8 cellular contexts compared by ENCODE assay signal in the genomic region with DNA sequence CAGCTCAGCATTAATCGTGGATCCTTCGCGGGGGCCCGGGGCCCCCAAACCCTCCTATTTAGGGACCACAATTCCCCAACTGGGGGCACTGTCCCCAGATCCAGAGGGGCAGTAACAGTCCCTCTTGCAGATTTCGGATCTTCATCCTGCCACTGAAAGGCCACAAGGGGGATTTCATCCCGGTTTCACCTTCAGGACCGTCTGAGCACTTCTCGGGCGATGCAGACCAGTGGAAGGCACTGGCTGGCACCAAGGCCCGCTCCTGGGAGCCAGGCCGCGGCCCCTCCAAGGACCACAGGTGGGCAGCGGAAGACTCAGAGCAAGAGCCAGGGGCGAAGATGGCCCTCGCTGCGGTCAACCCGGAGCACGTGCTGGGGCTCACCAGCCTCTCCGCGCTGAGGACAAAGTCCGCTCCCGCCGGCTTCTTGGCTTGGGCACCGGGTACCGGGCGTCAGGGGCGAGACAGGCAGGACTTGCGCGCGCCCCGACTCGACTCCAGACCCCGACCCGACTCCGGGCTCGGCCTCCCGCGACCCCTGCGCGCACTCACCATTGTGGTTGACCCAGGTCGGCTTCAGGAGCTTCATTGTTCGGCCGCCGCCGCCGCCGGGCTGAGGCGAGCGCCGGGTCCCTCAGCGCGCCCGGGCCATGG.
A peak's percentile ranks its signal among the peaks of the same experiment; 100 is the strongest.
DNase-seq lines count a peak whose midpoint lies in the region; ATAC-seq and TF ChIP-seq lines count a peak whose summit lies in the region.

No MANE protein-coding gene starts in this region.

- peaks cover 15 to 20% of the 10 kb centered on the region in 2 donors for H3K36me3 ChIP-seq in muscle layer of duodenum (ENCODE audit: control insufficient read depth in 1 of 2, insufficient read depth in 2 of 2, low read length in 2 of 2)

- H3K9me3 ChIP-seq in muscle layer of duodenum (ENCODE audit: control insufficient read depth in 1 of 2, low read length in 2 of 2): no peaks in the 10 kb centered on the region

- ATAC-seq in HG03064 (IDR thresholded peaks at IDR 0.05; ENCODE audit: low read depth, unreplicated experiment): peak; percentile 3
- no peak for ATAC-seq in GM18861 (IDR thresholded peaks at IDR 0.05; ENCODE audit: unreplicated experiment)

- DNase-seq in DMS 273 (lab: John Stamatoyannopoulos, UW; ENCODE audit: unreplicated experiment): peak; percentile 72
- no peak for DNase-seq in DMS 273 treated with DMSO at 0.1 percent for 48 hours (lab: John Stamatoyannopoulos, UW)
- DNase-seq in T1000 (lab: John Stamatoyannopoulos, UW): peak; percentile 38
- DNase-seq in epithelial cell of esophagus (ENCODE audit: low read depth): peak; percentile 22
- DNase-seq in NCI-H2107 (lab: John Stamatoyannopoulos, UW): no peak

- H3K27me3 ChIP-seq in muscle layer of duodenum (ENCODE audit: low read depth, low read length): no peaks in the 10 kb centered on the region

- peaks cover 11 to 35% of the 10 kb centered on the region in 2 donors for H3K4me1 ChIP-seq in muscle layer of duodenum (ENCODE audit: control insufficient read depth in 1 of 2, insufficient read depth in 2 of 2, low read length in 2 of 2)

- TF ChIP-seq CTCF in epithelial cell of esophagus (IDR thresholded peaks at IDR 0.05; ENCODE audit: insufficient read depth, low read depth, low read length, missing control alignments): peak; percentile 20

- H3K4me3 ChIP-seq in epithelial cell of esophagus (ENCODE audit: low read length): peak overlapping the region; percentile 94
- H3K4me3 ChIP-seq in muscle layer of duodenum (ENCODE audit: low read depth in 1 of 2, low read length in 2 of 2): peak overlapping the region; percentile 93 to 99

- H3K27ac ChIP-seq in muscle layer of duodenum (ENCODE audit: low read length): peak overlapping the region; percentile 56

Comparison
In these comparisons a context has a peak if more than half of its experiments do, and no peak if none do; other contexts are left out.
1. DNase-seq: peak in DMS 273 (single experiment), T1000 (single experiment) and epithelial cell of esophagus (single experiment); none in DMS 273 treated with DMSO at 0.1 percent for 48 hours (single experiment) and NCI-H2107 (single experiment).